1 cellular context compared by ENCODE assay signal in the genomic region with DNA sequence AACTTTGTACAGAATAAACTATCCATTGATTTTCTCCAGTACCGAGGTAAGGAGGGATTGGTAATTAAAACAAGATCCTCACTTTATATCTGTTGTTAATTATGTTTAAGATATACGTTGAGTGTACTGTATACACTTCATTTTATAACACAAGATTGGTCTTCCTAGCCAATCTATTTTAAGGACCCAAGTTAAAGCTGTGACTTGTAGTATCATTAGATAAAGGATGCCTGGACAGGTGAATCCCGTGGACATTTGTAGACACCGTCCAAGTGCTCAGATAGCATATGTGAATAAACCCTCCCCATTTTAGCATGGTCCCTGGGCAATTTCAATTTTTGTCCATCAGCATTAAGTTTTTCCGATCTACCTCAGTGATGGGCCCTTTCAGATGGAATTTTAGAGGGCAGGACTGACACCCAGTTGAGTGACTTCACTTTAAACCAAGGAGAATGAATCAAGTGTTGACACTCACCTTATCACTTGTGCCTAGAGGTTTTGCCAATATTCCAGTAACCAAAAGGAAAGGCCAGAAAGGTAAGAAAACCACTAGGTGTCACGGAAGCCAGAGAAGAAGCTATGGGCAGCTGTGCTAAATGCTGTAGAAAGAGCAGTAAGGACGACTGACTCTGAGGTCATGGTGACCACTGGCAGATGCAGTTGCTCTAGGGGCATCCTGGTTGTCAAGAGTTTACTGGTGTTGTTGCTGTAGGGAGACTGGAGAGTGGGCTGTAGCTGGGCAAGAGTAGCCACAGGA.
TF ChIP-seq lines count a peak whose summit lies in the region.

No MANE protein-coding gene starts in this region.

TF ChIP-seq in HepG2, 621 proteins besides CTCF, POLR2A, EP300 and RAD21 (continued from another document and continues in another):
- TF ChIP-seq TCF7L2 (IDR thresholded peaks at IDR 0.05; ENCODE audit: low read depth, low read length) = no peak
- TF ChIP-seq ZIK1 (CRISPR knock-in tag; IDR thresholded peaks at IDR 0.05; ENCODE audit: borderline replicate concordance, low read depth) = no peak
- TF ChIP-seq ESRRA (CRISPR knock-in tag; IDR thresholded peaks at IDR 0.05; ENCODE audit: low read depth) = 0 out of 2 replicates have a peak, but pooled peaks have one; percentile 36
- no peak for TF ChIP-seq XRCC5 (optimal IDR thresholded peaks at IDR 0.05; ENCODE audit: low read length)
- peak; percentile 80 for TF ChIP-seq SSRP1 (CRISPR knock-in tag; IDR thresholded peaks at IDR 0.05)
- TF ChIP-seq, protein P1, sequence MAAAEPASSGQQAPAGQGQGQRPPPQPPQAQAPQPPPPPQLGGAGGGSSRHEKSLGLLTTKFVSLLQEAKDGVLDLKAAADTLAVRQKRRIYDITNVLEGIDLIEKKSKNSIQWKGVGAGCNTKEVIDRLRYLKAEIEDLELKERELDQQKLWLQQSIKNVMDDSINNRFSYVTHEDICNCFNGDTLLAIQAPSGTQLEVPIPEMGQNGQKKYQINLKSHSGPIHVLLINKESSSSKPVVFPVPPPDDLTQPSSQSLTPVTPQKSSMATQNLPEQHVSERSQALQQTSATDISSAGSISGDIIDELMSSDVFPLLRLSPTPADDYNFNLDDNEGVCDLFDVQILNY (CRISPR knock-in tag; conservative IDR thresholded peaks at IDR 0.05) = no peak
- TF ChIP-seq, protein P2, sequence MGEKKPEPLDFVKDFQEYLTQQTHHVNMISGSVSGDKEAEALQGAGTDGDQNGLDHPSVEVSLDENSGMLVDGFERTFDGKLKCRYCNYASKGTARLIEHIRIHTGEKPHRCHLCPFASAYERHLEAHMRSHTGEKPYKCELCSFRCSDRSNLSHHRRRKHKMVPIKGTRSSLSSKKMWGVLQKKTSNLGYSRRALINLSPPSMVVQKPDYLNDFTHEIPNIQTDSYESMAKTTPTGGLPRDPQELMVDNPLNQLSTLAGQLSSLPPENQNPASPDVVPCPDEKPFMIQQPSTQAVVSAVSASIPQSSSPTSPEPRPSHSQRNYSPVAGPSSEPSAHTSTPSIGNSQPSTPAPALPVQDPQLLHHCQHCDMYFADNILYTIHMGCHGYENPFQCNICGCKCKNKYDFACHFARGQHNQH (CRISPR knock-in tag; IDR thresholded peaks at IDR 0.05) = no peak
- no peak for TF ChIP-seq ZFYVE20 (CRISPR knock-in tag; IDR thresholded peaks at IDR 0.05; ENCODE audit: borderline replicate concordance, low read depth)
- 0 out of 2 replicates have a peak, but pooled peaks have one; percentile 26 for TF ChIP-seq NFATC3 (CRISPR knock-in tag; IDR thresholded peaks at IDR 0.05)
- no peak for TF ChIP-seq TP53 (CRISPR knock-in tag; conservative IDR thresholded peaks at IDR 0.05)
- TF ChIP-seq ZFP36L2 (CRISPR knock-in tag; IDR thresholded peaks at IDR 0.05) = no peak
- TF ChIP-seq, protein P3, sequence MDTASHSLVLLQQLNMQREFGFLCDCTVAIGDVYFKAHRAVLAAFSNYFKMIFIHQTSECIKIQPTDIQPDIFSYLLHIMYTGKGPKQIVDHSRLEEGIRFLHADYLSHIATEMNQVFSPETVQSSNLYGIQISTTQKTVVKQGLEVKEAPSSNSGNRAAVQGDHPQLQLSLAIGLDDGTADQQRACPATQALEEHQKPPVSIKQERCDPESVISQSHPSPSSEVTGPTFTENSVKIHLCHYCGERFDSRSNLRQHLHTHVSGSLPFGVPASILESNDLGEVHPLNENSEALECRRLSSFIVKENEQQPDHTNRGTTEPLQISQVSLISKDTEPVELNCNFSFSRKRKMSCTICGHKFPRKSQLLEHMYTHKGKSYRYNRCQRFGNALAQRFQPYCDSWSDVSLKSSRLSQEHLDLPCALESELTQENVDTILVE (CRISPR knock-in tag; IDR thresholded peaks at IDR 0.05) = no peak
- no peak for TF ChIP-seq NFIC (IDR thresholded peaks at IDR 0.05; ENCODE audit: low read length)
- TF ChIP-seq, protein P4, sequence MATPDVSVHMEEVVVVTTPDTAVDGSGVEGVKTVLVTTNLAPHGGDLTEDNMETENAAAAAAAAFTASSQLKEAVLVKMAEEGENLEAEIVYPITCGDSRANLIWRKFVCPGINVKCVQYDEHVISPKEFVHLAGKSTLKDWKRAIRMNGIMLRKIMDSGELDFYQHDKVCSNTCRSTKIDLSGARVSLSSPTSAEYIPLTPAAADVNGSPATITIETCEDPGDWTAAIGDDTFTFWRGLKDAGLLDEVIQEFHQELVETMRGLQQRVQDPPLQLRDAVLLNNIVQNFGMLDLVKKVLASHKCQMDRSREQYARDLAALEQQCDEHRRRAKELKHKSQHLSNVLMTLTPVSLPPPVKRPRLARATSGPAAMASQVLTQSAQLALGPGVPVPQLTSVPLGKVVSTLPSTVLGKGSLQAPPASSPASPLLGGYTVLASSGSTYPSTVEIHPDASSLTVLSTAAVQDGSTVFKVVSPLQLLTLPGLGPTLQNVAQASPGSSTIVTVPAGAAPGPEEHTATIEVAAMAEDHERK (CRISPR knock-in tag; IDR thresholded peaks at IDR 0.05; ENCODE audit: low read depth) = no peak; the same call in 1 of the 2 replicates
- no peak for TF ChIP-seq ELF4 (CRISPR knock-in tag; IDR thresholded peaks at IDR 0.05; ENCODE audit: borderline replicate concordance)
- TF ChIP-seq PHF8 (CRISPR knock-in tag; IDR thresholded peaks at IDR 0.05) = 0 out of 2 replicates have a peak, but pooled peaks have one; percentile 24
- TF ChIP-seq ZNF879 (CRISPR knock-in tag; IDR thresholded peaks at IDR 0.05) = no peak
- no peak for TF ChIP-seq ZBTB20 (CRISPR knock-in tag; IDR thresholded peaks at IDR 0.05; ENCODE audit: borderline replicate concordance, low read depth)
- no peak for TF ChIP-seq ZNF660 (CRISPR knock-in tag; IDR thresholded peaks at IDR 0.05; ENCODE audit: borderline replicate concordance, low read depth)
- TF ChIP-seq SP4 (CRISPR knock-in tag; IDR thresholded peaks at IDR 0.05) = no peak
- TF ChIP-seq ZNF572 (CRISPR knock-in tag; IDR thresholded peaks at IDR 0.05) = no peak
- no peak for TF ChIP-seq HNF4A (CRISPR knock-in tag; IDR thresholded peaks at IDR 0.05)
- no peak for TF ChIP-seq ZNF207 (IDR thresholded peaks at IDR 0.05; ENCODE audit: borderline replicate concordance)
- no peak for TF ChIP-seq HOXD1 (CRISPR knock-in tag; IDR thresholded peaks at IDR 0.05)
- TF ChIP-seq IKZF4 (CRISPR knock-in tag; IDR thresholded peaks at IDR 0.05; ENCODE audit: borderline replicate concordance, low read depth, not compliant biosample characterization) = no peak
- TF ChIP-seq, protein P5, sequence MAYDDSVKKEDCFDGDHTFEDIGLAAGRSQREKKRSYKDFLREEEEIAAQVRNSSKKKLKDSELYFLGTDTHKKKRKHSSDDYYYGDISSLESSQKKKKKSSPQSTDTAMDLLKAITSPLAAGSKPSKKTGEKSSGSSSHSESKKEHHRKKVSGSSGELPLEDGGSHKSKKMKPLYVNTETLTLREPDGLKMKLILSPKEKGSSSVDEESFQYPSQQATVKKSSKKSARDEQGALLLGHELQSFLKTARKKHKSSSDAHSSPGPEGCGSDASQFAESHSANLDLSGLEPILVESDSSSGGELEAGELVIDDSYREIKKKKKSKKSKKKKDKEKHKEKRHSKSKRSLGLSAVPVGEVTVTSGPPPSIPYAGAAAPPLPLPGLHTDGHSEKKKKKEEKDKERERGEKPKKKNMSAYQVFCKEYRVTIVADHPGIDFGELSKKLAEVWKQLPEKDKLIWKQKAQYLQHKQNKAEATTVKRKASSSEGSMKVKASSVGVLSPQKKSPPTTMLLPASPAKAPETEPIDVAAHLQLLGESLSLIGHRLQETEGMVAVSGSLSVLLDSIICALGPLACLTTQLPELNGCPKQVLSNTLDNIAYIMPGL (CRISPR knock-in tag; IDR thresholded peaks at IDR 0.05; ENCODE audit: borderline replicate concordance in 1 of 2, low read depth in 1 of 2) = no peak; a peak in 1 of 4 replicates
- TF ChIP-seq, protein P6, sequence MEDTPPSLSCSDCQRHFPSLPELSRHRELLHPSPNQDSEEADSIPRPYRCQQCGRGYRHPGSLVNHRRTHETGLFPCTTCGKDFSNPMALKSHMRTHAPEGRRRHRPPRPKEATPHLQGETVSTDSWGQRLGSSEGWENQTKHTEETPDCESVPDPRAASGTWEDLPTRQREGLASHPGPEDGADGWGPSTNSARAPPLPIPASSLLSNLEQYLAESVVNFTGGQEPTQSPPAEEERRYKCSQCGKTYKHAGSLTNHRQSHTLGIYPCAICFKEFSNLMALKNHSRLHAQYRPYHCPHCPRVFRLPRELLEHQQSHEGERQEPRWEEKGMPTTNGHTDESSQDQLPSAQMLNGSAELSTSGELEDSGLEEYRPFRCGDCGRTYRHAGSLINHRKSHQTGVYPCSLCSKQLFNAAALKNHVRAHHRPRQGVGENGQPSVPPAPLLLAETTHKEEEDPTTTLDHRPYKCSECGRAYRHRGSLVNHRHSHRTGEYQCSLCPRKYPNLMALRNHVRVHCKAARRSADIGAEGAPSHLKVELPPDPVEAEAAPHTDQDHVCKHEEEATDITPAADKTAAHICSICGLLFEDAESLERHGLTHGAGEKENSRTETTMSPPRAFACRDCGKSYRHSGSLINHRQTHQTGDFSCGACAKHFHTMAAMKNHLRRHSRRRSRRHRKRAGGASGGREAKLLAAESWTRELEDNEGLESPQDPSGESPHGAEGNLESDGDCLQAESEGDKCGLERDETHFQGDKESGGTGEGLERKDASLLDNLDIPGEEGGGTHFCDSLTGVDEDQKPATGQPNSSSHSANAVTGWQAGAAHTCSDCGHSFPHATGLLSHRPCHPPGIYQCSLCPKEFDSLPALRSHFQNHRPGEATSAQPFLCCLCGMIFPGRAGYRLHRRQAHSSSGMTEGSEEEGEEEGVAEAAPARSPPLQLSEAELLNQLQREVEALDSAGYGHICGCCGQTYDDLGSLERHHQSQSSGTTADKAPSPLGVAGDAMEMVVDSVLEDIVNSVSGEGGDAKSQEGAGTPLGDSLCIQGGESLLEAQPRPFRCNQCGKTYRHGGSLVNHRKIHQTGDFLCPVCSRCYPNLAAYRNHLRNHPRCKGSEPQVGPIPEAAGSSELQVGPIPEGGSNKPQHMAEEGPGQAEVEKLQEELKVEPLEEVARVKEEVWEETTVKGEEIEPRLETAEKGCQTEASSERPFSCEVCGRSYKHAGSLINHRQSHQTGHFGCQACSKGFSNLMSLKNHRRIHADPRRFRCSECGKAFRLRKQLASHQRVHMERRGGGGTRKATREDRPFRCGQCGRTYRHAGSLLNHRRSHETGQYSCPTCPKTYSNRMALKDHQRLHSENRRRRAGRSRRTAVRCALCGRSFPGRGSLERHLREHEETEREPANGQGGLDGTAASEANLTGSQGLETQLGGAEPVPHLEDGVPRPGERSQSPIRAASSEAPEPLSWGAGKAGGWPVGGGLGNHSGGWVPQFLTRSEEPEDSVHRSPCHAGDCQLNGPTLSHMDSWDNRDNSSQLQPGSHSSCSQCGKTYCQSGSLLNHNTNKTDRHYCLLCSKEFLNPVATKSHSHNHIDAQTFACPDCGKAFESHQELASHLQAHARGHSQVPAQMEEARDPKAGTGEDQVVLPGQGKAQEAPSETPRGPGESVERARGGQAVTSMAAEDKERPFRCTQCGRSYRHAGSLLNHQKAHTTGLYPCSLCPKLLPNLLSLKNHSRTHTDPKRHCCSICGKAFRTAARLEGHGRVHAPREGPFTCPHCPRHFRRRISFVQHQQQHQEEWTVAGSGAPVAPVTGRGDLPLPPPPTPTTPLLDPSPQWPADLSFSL (CRISPR knock-in tag; IDR thresholded peaks at IDR 0.05) = no peak
- TF ChIP-seq SETDB1 (CRISPR knock-in tag; IDR thresholded peaks at IDR 0.05; ENCODE audit: borderline replicate concordance) = no peak
- TF ChIP-seq, protein P7, sequence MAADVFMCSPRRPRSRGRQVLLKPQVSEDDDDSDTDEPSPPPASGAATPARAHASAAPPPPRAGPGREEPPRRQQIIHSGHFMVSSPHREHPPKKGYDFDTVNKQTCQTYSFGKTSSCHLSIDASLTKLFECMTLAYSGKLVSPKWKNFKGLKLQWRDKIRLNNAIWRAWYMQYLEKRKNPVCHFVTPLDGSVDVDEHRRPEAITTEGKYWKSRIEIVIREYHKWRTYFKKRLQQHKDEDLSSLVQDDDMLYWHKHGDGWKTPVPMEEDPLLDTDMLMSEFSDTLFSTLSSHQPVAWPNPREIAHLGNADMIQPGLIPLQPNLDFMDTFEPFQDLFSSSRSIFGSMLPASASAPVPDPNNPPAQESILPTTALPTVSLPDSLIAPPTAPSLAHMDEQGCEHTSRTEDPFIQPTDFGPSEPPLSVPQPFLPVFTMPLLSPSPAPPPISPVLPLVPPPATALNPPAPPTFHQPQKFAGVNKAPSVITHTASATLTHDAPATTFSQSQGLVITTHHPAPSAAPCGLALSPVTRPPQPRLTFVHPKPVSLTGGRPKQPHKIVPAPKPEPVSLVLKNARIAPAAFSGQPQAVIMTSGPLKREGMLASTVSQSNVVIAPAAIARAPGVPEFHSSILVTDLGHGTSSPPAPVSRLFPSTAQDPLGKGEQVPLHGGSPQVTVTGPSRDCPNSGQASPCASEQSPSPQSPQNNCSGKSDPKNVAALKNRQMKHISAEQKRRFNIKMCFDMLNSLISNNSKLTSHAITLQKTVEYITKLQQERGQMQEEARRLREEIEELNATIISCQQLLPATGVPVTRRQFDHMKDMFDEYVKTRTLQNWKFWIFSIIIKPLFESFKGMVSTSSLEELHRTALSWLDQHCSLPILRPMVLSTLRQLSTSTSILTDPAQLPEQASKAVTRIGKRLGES (CRISPR knock-in tag; IDR thresholded peaks at IDR 0.05; ENCODE audit: borderline replicate concordance) = no peak
- TF ChIP-seq, protein P8, sequence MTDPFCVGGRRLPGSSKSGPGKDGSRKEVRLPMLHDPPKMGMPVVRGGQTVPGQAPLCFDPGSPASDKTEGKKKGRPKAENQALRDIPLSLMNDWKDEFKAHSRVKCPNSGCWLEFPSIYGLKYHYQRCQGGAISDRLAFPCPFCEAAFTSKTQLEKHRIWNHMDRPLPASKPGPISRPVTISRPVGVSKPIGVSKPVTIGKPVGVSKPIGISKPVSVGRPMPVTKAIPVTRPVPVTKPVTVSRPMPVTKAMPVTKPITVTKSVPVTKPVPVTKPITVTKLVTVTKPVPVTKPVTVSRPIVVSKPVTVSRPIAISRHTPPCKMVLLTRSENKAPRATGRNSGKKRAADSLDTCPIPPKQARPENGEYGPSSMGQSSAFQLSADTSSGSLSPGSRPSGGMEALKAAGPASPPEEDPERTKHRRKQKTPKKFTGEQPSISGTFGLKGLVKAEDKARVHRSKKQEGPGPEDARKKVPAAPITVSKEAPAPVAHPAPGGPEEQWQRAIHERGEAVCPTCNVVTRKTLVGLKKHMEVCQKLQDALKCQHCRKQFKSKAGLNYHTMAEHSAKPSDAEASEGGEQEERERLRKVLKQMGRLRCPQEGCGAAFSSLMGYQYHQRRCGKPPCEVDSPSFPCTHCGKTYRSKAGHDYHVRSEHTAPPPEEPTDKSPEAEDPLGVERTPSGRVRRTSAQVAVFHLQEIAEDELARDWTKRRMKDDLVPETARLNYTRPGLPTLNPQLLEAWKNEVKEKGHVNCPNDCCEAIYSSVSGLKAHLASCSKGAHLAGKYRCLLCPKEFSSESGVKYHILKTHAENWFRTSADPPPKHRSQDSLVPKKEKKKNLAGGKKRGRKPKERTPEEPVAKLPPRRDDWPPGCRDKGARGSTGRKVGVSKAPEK (CRISPR knock-in tag; IDR thresholded peaks at IDR 0.05; ENCODE audit: borderline replicate concordance) = no peak; the same call in 1 of the 2 replicates
- no peak for TF ChIP-seq MAFF (IDR thresholded peaks at IDR 0.05; ENCODE audit: low read depth, low read length)
- no peak for TF ChIP-seq TARDBP (CRISPR knock-in tag; IDR thresholded peaks at IDR 0.05)
- TF ChIP-seq ZFP36 (IDR thresholded peaks at IDR 0.05; ENCODE audit: borderline replicate concordance, low read depth, low read length, partially characterized antibody) = no peak
- TF ChIP-seq, protein P9, sequence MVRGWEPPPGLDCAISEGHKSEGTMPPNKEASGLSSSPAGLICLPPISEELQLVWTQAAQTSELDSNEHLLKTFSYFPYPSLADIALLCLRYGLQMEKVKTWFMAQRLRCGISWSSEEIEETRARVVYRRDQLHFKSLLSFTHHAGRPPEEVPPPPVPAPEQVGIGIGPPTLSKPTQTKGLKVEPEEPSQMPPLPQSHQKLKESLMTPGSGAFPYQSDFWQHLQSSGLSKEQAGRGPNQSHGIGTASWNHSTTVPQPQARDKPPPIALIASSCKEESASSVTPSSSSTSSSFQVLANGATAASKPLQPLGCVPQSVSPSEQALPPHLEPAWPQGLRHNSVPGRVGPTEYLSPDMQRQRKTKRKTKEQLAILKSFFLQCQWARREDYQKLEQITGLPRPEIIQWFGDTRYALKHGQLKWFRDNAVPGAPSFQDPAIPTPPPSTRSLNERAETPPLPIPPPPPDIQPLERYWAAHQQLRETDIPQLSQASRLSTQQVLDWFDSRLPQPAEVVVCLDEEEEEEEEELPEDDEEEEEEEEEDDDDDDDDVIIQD (CRISPR knock-in tag; IDR thresholded peaks at IDR 0.05; ENCODE audit: low read depth) = no peak
